In genomic region chr18:62420151-62420512, GRCh38 we compare ENCODE assay signal across 1 cellular context.
TF ChIP-seq lines count a peak whose summit lies in the region.

No MANE protein-coding gene starts in this region.

TF ChIP-seq in HepG2, 621 proteins besides CTCF, POLR2A, EP300 and RAD21 (continued from another document and continues in another):
- TF ChIP-seq CEBPZ (IDR thresholded peaks at IDR 0.05; ENCODE audit: low read length) (no peak), ZNF574 (CRISPR knock-in tag; IDR thresholded peaks at IDR 0.05) (no peak), ZHX1 (CRISPR knock-in tag; IDR thresholded peaks at IDR 0.05; ENCODE audit: low read depth) (no peak), POLR2AphosphoS5 (IDR thresholded peaks at IDR 0.05; ENCODE audit: low read depth, low read length) (peak; percentile 57; the same call in 1 of the 2 replicates), HDAC2 (CRISPR knock-in tag; IDR thresholded peaks at IDR 0.05) (peak; percentile 32; the same call in 1 of the 2 replicates), SNAPC2 (CRISPR knock-in tag; IDR thresholded peaks at IDR 0.05) (no peak), ZNF142 (CRISPR knock-in tag; IDR thresholded peaks at IDR 0.05) (no peak), ZNF614 (CRISPR knock-in tag; IDR thresholded peaks at IDR 0.05; ENCODE audit: borderline replicate concordance) (0 out of 2 replicates have a peak, but pooled peaks have one; percentile 26), ZFYVE20 (CRISPR knock-in tag; IDR thresholded peaks at IDR 0.05; ENCODE audit: borderline replicate concordance, low read depth) (no peak), HIVEP1 (CRISPR knock-in tag; IDR thresholded peaks at IDR 0.05) (no peak), FOXC1 (CRISPR knock-in tag; IDR thresholded peaks at IDR 0.05; ENCODE audit: borderline replicate concordance) (no peak), ZNF18 (CRISPR knock-in tag; IDR thresholded peaks at IDR 0.05; ENCODE audit: insufficient replicate concordance) (peak; percentile 42), CREM (IDR thresholded peaks at IDR 0.05) (no peak), CREM (CRISPR knock-in tag; IDR thresholded peaks at IDR 0.05) (no peak), GFI1 (CRISPR knock-in tag; IDR thresholded peaks at IDR 0.05; ENCODE audit: borderline replicate concordance) (no peak), ZFP82 (CRISPR knock-in tag; IDR thresholded peaks at IDR 0.05; ENCODE audit: borderline replicate concordance) (no peak), NPAS2 (CRISPR knock-in tag; IDR thresholded peaks at IDR 0.05; ENCODE audit: borderline replicate concordance) (no peak), RXRA (CRISPR knock-in tag; IDR thresholded peaks at IDR 0.05) (no peak), NR0B2 (CRISPR knock-in tag; IDR thresholded peaks at IDR 0.05) (no peak), PTBP1 (IDR thresholded peaks at IDR 0.05; ENCODE audit: low read depth, low read length, poor library complexity, severe bottlenecking) (no peak), ZBTB25 (CRISPR knock-in tag; IDR thresholded peaks at IDR 0.05) (no peak), GRHL1 (CRISPR knock-in tag; conservative IDR thresholded peaks at IDR 0.05) (no peak), MXD4 (CRISPR knock-in tag; IDR thresholded peaks at IDR 0.05) (no peak), MXI1 (IDR thresholded peaks at IDR 0.05; ENCODE audit: borderline replicate concordance, low read depth, low read length) (no peak), NR2F6 (IDR thresholded peaks at IDR 0.05) (no peak), NR2F6 (CRISPR knock-in tag; IDR thresholded peaks at IDR 0.05) (no peak), ZNF607 (CRISPR knock-in tag; IDR thresholded peaks at IDR 0.05; ENCODE audit: borderline replicate concordance) (no peak), HNRNPH1 (optimal IDR thresholded peaks at IDR 0.05; ENCODE audit: low read depth, low read length) (no peak), PITX1 (CRISPR knock-in tag; IDR thresholded peaks at IDR 0.05) (no peak), ZNF83 (CRISPR knock-in tag; IDR thresholded peaks at IDR 0.05; ENCODE audit: borderline replicate concordance) (no peak), ZNF234 (CRISPR knock-in tag; conservative IDR thresholded peaks at IDR 0.05) (no peak), TARDBP (CRISPR knock-in tag; IDR thresholded peaks at IDR 0.05) (0 out of 2 replicates have a peak, but pooled peaks have one; percentile 20), RFX3 (CRISPR knock-in tag; IDR thresholded peaks at IDR 0.05) (no peak), MBNL3 (CRISPR knock-in tag; conservative IDR thresholded peaks at IDR 0.05) (no peak), ZSCAN29 (CRISPR knock-in tag; conservative IDR thresholded peaks at IDR 0.05) (no peak), SALL1 (CRISPR knock-in tag; IDR thresholded peaks at IDR 0.05) (no peak), GTF3A (CRISPR knock-in tag; conservative IDR thresholded peaks at IDR 0.05) (no peak), ZFP36L2 (CRISPR knock-in tag; IDR thresholded peaks at IDR 0.05) (no peak), ZNF30 (CRISPR knock-in tag; IDR thresholded peaks at IDR 0.05) (no peak), THAP8 (CRISPR knock-in tag; IDR thresholded peaks at IDR 0.05; ENCODE audit: borderline replicate concordance) (no peak)
